Comparison of ENCODE assay signal across 11 cellular contexts in genomic region chr11:97902828-97903227, GRCh38.
"Had no signal": no experiment of that assay in that cellular context is flagged by ENCODE, and none has a peak within 500 bp of the region (broad histone marks: within the 10 kb centered on the region; RNA-seq: fewer than 3 reads in every experiment).

No MANE protein-coding gene starts in this region.

- DNase-seq: GM23248, GOT3, H7, H9, HCEC 1CT, HFFc6 had no signal

- H3K27ac ChIP-seq: GM23248 had no signal

- H3K9ac ChIP-seq: GM23248 had no signal

- H3K4me2 ChIP-seq: GM23338 had no signal

- H3K4me1 ChIP-seq: HAP-1 had no signal

- FAIRE-seq: H1, H54 had no signal

- H3K9me3 ChIP-seq: HAP-1 had no signal

- H3K36me3 ChIP-seq: HAP-1 had no signal

- ATAC-seq: GM23338, HCT116 had no signal

- H3K4me3 ChIP-seq: GM23248, GM23338, HAP-1 had no signal

- H2AFZ ChIP-seq: GM23248, GM23338 had no signal
